8 cellular contexts compared by ENCODE assay signal in the genomic region with DNA sequence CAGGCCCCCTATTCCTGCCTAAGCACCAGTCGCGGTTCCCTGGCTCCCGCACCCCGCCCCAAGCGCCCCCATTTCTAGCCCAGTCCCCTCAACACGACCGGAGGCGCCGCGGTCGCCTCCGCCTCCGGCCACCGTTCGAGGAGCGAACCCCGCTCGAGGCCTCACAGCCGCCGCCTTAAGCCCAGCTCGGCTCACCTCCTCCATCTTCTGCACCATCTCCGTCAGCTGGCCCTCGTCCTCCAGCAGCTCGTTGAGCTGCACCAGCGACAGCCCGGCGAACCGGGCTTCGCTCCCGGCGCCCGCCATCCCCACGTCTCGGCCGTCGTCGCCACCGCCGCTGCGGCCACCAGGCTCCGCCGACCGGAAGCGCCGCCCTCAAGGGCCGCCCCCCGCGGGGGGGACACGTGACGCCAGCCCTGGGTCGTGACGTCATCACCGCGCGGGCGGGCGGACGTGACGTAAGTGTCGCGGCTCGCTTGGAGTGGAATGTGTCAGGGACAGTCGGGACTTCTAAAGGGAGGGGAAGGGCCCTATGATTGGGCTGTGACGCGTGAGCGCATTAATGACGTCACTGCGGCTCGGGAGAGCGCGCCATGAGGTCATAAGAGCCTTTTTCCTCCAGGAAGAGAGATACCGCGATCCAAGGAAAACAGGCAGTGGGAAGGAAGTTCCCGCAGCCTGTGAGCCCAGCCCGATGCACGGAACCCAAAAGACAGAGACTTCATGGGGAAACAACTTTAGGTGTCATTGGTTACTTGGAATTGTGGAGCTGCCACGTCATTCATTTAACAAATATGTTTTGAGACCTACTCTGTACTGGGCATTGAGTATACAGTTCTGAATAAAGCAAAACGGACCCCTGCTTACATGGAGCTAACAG. TPM values are rescaled to one million over a fixed set of nuclear protein-coding genes. Genes with fewer than 3 reads are reported as not detected.
DNase-seq lines count a peak whose midpoint lies in the region; ATAC-seq and TF ChIP-seq lines count a peak whose summit lies in the region.

VPS37B (minus strand) TSS at position 368 of the 880 bp plus-strand sequence; CDS start at position 306, 62 bp downstream.

- 7 to 14% methylated on average over 25 to 75 of the region's 78 CpGs for WGBS in body of pancreas, 2 donors

- H3K4me3 ChIP-seq in CD4-positive, alpha-beta memory T cell (ENCODE audit: low read length in 2 of 2) = peak within 1 kb of the TSS; percentile 54 to 79
- peak within 1 kb of the TSS; percentile 14 to 48 for H3K4me3 ChIP-seq in body of pancreas
- H3K4me3 ChIP-seq in iPS-11a (ENCODE audit: low read depth, low read length) = peak within 1 kb of the TSS; percentile 70
- peak within 1 kb of the TSS; percentile 82 to 96 (median 94) for H3K4me3 ChIP-seq in gastrocnemius medialis

- no peaks in the 10 kb centered on the region for H3K36me3 ChIP-seq in CD4-positive, alpha-beta memory T cell (ENCODE audit: insufficient read depth, low read length)
- H3K36me3 ChIP-seq in body of pancreas (replicated peaks in 1 of 2; ENCODE audit: insufficient read depth in 1 of 2, low read depth in 2 of 2) = no peaks in the 10 kb centered on the region
- no peaks in the 10 kb centered on the region for H3K36me3 ChIP-seq in gastrocnemius medialis

- no peaks in the 10 kb centered on the region for H3K27me3 ChIP-seq in CD4-positive, alpha-beta memory T cell (ENCODE audit: insufficient read depth, low read length)
- H3K27me3 ChIP-seq in body of pancreas (no peaks in the 10 kb centered on the region), gastrocnemius medialis (no peaks in the 10 kb centered on the region)

- peak within 1 kb of the TSS; percentile 86 for H3K27ac ChIP-seq in CD4-positive, alpha-beta memory T cell (ENCODE audit: low read depth, low read length)
- H3K27ac ChIP-seq in body of pancreas (peak within 1 kb of the TSS; percentile 79 to 99 (median 91)), gastrocnemius medialis (peak within 1 kb of the TSS; percentile 79 to 85 (median 84))

- TF ChIP-seq POLR2A in body of pancreas (IDR thresholded peaks at IDR 0.05) (peak; percentile 93 to 95 (median 93)), gastrocnemius medialis (IDR thresholded peaks at IDR 0.05) (peak; percentile 80 to 82)

- H3K27ac Mint-ChIP-seq in CD4-positive, alpha-beta memory T cell = peak within 1 kb of the TSS; percentile 93 to 100 (median 100)

- DNase-seq in CD4-positive, alpha-beta memory T cell = peak; percentile 91 to 96 (median 93)
- DNase-seq in NCI-H1048 (lab: John Stamatoyannopoulos, UW) = peak; percentile 48
- peak; percentile 91 for DNase-seq in UCSD-AML1 (lab: John Stamatoyannopoulos, UW; ENCODE audit: unreplicated experiment)
- peak; percentile 82 to 86 (median 86) for DNase-seq in body of pancreas
- DNase-seq in gastrocnemius medialis = peak; percentile 13 to 52

- in situ Hi-C loops in gastrocnemius medialis (cut with MboI; ENCODE audit: low sequenced_read_pairs in 4 of 4) = no loop called here

- H3K9me3 ChIP-seq in CD4-positive, alpha-beta memory T cell (ENCODE audit: control insufficient read depth in 1 of 2, low read length in 2 of 2) = no peaks in the 10 kb centered on the region
- H3K9me3 ChIP-seq in body of pancreas (no peaks in the 10 kb centered on the region), gastrocnemius medialis (no peaks in the 10 kb centered on the region)

- peak within 1 kb of the TSS; percentile 88 to 97 (median 92) for H3K4me3 Mint-ChIP-seq in CD4-positive, alpha-beta memory T cell

- intact Hi-C loops in CD4-positive, alpha-beta memory T cell (cut with micrococcal nuclease) = loop anchor here (1.0 to 10.0 kb wide), 5 partner anchors 9 to 469 kb away; partner anchors contain the start of genes OGFOD2 and SBNO1
- intact Hi-C loops in body of pancreas (cut with DNase I) = no loop called here
- intact Hi-C loops in gastrocnemius medialis (cut with DNase I; ENCODE audit: low total_unique reads) = loop anchor here (2.0 kb wide), 2 partner anchors 25 to 79 kb away; partner anchors contain the start of gene OGFOD2

- H3K4me1 Mint-ChIP-seq in CD4-positive, alpha-beta memory T cell = peaks cover 60 to 92% (median 78%) of the 10 kb centered on the region in 4 donors

- ATAC-seq in GM21390 (IDR thresholded peaks at IDR 0.05; ENCODE audit: unreplicated experiment) (peak; percentile 50), body of pancreas (peak; percentile 70), gastrocnemius medialis (peak; percentile 68 to 81), HG03460 (IDR thresholded peaks at IDR 0.05; ENCODE audit: unreplicated experiment) (no peak)

- H3K9me3 Mint-ChIP-seq in CD4-positive, alpha-beta memory T cell = peaks cover 0 to 12% (median 0%) of the 10 kb centered on the region in 8 donors

- POLR2A ChIA-PET in CD4-positive, alpha-beta memory T cell (lab: Charles Lee; ENCODE audit: partially characterized antibody) = interaction anchor here (0.6 to 9.5 kb wide), 11 partner anchors 9 to 474 kb away, joined by 3 to 104 read pairs (median 10); partner anchors contain the start of genes ABCB9, ARL6IP4, HIP1R and OGFOD2

- H3K27me3 Mint-ChIP-seq in CD4-positive, alpha-beta memory T cell = no peaks in the 10 kb centered on the region

- TF ChIP-seq CTCF in body of pancreas (IDR thresholded peaks at IDR 0.05) (peak in 4 of 7 experiments; percentile 24 to 47 (median 34)), gastrocnemius medialis (IDR thresholded peaks at IDR 0.05 in 4 of 5, conservative IDR thresholded peaks at IDR 0.05 in 1 of 5) (peak in 2 of 5 experiments; percentile 11 to 40)

- CTCF ChIA-PET in CD4-positive, alpha-beta memory T cell (lab: Charles Lee; ENCODE audit: partially characterized antibody) = interaction anchor here (1.2 to 5.9 kb wide), 6 partner anchors 15 to 102 kb away, joined by 3 to 34 read pairs (median 10); no protein-coding TSS in a partner anchor

- peaks cover 89% of the 10 kb centered on the region for H3K4me1 ChIP-seq in CD4-positive, alpha-beta memory T cell (ENCODE audit: insufficient read depth, low read length)
- H3K4me1 ChIP-seq in body of pancreas = peaks cover 54% of the 10 kb centered on the region
- H3K4me1 ChIP-seq in gastrocnemius medialis = peaks cover 38 to 46% of the 10 kb centered on the region in 2 donors

- H3K36me3 Mint-ChIP-seq in CD4-positive, alpha-beta memory T cell = peaks cover 5 to 17% of the 10 kb centered on the region in 2 donors

RNA-seq across cellular contexts. Expression of gene VPS37B, which starts in this region (rescaled TPM):
- 10 to 100 TPM; 22.8 to 23.7 TPM for total RNA-seq in CD4-positive, alpha-beta memory T cell
- polyA plus RNA-seq in CD4-positive, alpha-beta memory T cell = 10 to 100 TPM; 18.8 to 21.6 TPM
- total RNA-seq in body of pancreas (10 to 100 TPM; 18.7 to 46.8 TPM), gastrocnemius medialis (1 to 10 TPM; 4.8 to 8.2 (median 7.6) TPM)

Comparison
In these comparisons a context has a peak if more than half of its experiments do, and no peak if none do; other contexts are left out.
1. DNase-seq: peak in every context shown above with its lines; median percentile 93 in CD4-positive, alpha-beta memory T cell; 91 in UCSD-AML1; 86 in body of pancreas; 48 in NCI-H1048; 32 in gastrocnemius medialis.
2. H3K4me3 ChIP-seq: peak in every context shown above with its lines; median percentile 94 in gastrocnemius medialis; 70 in iPS-11a; 66 in CD4-positive, alpha-beta memory T cell; 31 in body of pancreas.